ENCODE assay signal across 8 cellular contexts in genomic region chr4:122826000-122826595, GRCh38. TPM values are rescaled to one million over a fixed set of nuclear protein-coding genes. Genes with fewer than 3 reads are reported as not detected.
A peak's percentile ranks its signal among the peaks of the same experiment; 100 is the strongest.
DNase-seq lines count a peak whose midpoint lies in the region; ATAC-seq, FAIRE-seq and TF ChIP-seq lines count a peak whose summit lies in the region.

No MANE protein-coding gene starts in this region.

- TF ChIP-seq CTCF in AG04449 (IDR thresholded peaks at IDR 0.05; ENCODE audit: insufficient read depth, low read length, missing control alignments) (no peak), colonic mucosa (IDR thresholded peaks at IDR 0.05) (no peak), natural killer cell (IDR thresholded peaks at IDR 0.05) (no peak), D721Med (IDR thresholded peaks at IDR 0.05; ENCODE audit: insufficient read depth, missing control alignments) (no peak)

- intact Hi-C loops in colonic mucosa (cut with DNase I) (no loop called here), natural killer cell (cut with micrococcal nuclease) (loop anchor here (5.0 kb wide), 1 partner anchor 64 kb away; no protein-coding TSS in a partner anchor)

- H3K4me1 ChIP-seq in colonic mucosa = no peaks in the 10 kb centered on the region

- no peak overlapping the region for H3K27ac Mint-ChIP-seq in IgD-negative memory B cell
- no peak overlapping the region for H3K27ac Mint-ChIP-seq in natural killer cell

- H3K4me3 Mint-ChIP-seq in IgD-negative memory B cell (peak overlapping the region; percentile 3 to 81 (median 72)), natural killer cell (peak overlapping the region; percentile 69)

- POLR2A ChIA-PET in AG04449 (lab: Yijun Ruan, JAX) = interaction anchor here (0.6 to 1.7 kb wide), 2 partner anchors 43 to 60 kb away, joined by 3 to 8 read pairs; no protein-coding TSS in a partner anchor

- no peak for FAIRE-seq in D721Med (lab: Jason Lieb, UNC)

- H3K9ac ChIP-seq in colonic mucosa (ENCODE audit: low read depth in 2 of 2, low read length in 2 of 2) = no peak overlapping the region

- no peaks in the 10 kb centered on the region for H3K36me3 ChIP-seq in colonic mucosa

- peak overlapping the region; percentile 50 for H3K27ac ChIP-seq in colonic mucosa

- ATAC-seq in natural killer cell (no peak), left lobe of liver (no peak)

- DNase-seq in AG04449 (ENCODE audit: low read depth, low spot score) (no peak), colonic mucosa (no peak), natural killer cell (no peak), left lobe of liver (ENCODE audit: low spot score) (no peak), D721Med (ENCODE audit: insufficient read length, low spot score) (no peak), NCI-H2196 treated with DMSO at 0.1 percent for 48 hours (lab: John Stamatoyannopoulos, UW; ENCODE audit: unreplicated experiment) (no peak), AG20443 (ENCODE audit: low spot score) (no peak)

- H3K4me3 ChIP-seq in AG04449 (ENCODE audit: low read depth, low read length) = peak overlapping the region; percentile 85
- peak overlapping the region; percentile 56 for H3K4me3 ChIP-seq in colonic mucosa

- peaks cover 32% of the 10 kb centered on the region for H3K27me3 ChIP-seq in colonic mucosa

- no peaks in the 10 kb centered on the region for H3K9me3 ChIP-seq in colonic mucosa

- CTCF ChIA-PET in AG04449 (lab: Yijun Ruan, JAX) = interaction anchor here (1.2 kb wide), 1 partner anchor 68 kb away, joined by 3 read pairs; no protein-coding TSS in a partner anchor

- H3K9me3 Mint-ChIP-seq in IgD-negative memory B cell = peaks cover 0 to 9% (median 5%) of the 10 kb centered on the region in 3 donors
- no peaks in the 10 kb centered on the region for H3K9me3 Mint-ChIP-seq in natural killer cell

- H3K27me3 Mint-ChIP-seq in IgD-negative memory B cell (peaks cover 52% of the 10 kb centered on the region), natural killer cell (ENCODE audit: low read depth in 2 of 2) (peaks cover 57 to 70% of the 10 kb centered on the region in 2 donors)

- H3K36me3 Mint-ChIP-seq in IgD-negative memory B cell (no peaks in the 10 kb centered on the region), natural killer cell (peaks cover 15% of the 10 kb centered on the region)

- H3K4me1 Mint-ChIP-seq in IgD-negative memory B cell (peaks cover 8 to 13% (median 11%) of the 10 kb centered on the region in 3 donors), natural killer cell (peaks cover 15 to 29% of the 10 kb centered on the region in 2 donors)

RNA-seq across cellular contexts. Expression of gene FGF2, which starts 0.5 kb away (rescaled TPM):
- not detected for polyA plus RNA-seq in IgD-negative memory B cell
- total RNA-seq in colonic mucosa (1 to 10 TPM in 1 of 2 donors, under 1 TPM in 1; 0.94 to 5.0 TPM), natural killer cell (not detected), left lobe of liver (1.2 TPM)
